Comparison of ENCODE assay signal across 9 cellular contexts in the genomic region with DNA sequence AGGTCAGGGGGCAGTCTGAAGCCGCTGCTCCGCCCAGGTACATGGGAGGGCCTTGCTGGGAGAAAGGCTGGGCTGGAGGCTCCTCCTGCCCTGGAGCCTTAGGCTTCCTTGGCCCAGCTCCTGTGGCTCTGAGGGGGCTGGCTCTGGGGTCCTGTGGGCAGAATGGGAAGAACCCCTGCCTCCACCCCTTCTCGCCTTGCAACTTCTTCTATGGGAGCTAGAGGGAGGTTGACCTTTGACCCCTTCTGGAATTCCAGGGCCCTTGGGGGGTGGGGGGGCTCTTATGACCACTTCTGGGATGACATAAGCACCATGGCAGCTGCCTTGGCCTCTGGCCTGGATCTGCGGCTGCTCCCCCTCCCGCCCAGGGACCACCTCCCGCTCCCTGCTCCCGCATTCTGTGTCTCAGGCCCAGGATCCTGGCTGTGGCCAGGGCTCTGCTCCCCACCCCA. TPM values are rescaled to one million over a fixed set of nuclear protein-coding genes. Genes with fewer than 3 reads are reported as not detected.
DNase-seq lines count a peak whose midpoint lies in the region; ATAC-seq and TF ChIP-seq lines count a peak whose summit lies in the region.
"Had no signal": no experiment of that assay in that cellular context is flagged by ENCODE, and none has a peak within 500 bp of the region (broad histone marks: within the 10 kb centered on the region; RNA-seq: fewer than 3 reads in every experiment).

No MANE protein-coding gene starts in this region.

- WGBS in esophagus, 2 donors, result 63 to 70% methylated on average over 6 to 7 of the region's 7 CpGs
- WGBS in urinary bladder, result 23% methylated on average over 7 of the region's 7 CpGs
- 64 to 92% methylated on average over 6 to 7 of the region's 7 CpGs for WGBS in lower leg skin, 2 donors

- H3K4me3 ChIP-seq in esophagus (ENCODE audit: low read depth in 1 of 2, low read length in 2 of 2) (no peak overlapping the region), mucosa of descending colon (no peak overlapping the region), urinary bladder (ENCODE audit: low read depth, low read length) (no peak overlapping the region), lower leg skin (ENCODE audit: low read depth, poor library complexity, severe bottlenecking) (no peak overlapping the region)

- H3K27ac ChIP-seq in esophagus (ENCODE audit: low read depth in 2 of 2, low read length in 1 of 2), result peak overlapping the region; percentile 75 to 80
- peak overlapping the region; percentile 83 for H3K27ac ChIP-seq in urinary bladder (ENCODE audit: low read depth)
- H3K27ac ChIP-seq: neutrophil had no signal

- H3K9me3 ChIP-seq in esophagus (ENCODE audit: control insufficient read depth in 2 of 2, insufficient read depth in 1 of 2, low read depth in 1 of 2, low read length in 1 of 2) (no peaks in the 10 kb centered on the region), mucosa of descending colon (no peaks in the 10 kb centered on the region)
- H3K9me3 ChIP-seq: neutrophil had no signal

- peaks cover 8 to 28% of the 10 kb centered on the region in 2 donors for H3K4me1 ChIP-seq in esophagus (ENCODE audit: control insufficient read depth in 2 of 2, insufficient read depth in 2 of 2, low read length in 1 of 2)
- peaks cover 35% of the 10 kb centered on the region for H3K4me1 ChIP-seq in mucosa of descending colon (ENCODE audit: low read depth)
- H3K4me1 ChIP-seq in urinary bladder (ENCODE audit: insufficient read depth), result no peaks in the 10 kb centered on the region

- peak; percentile 97 for DNase-seq in NCI-H226
- peak in 2 of 3 donors; percentile 51 to 77 for DNase-seq in mucosa of descending colon
- DNase-seq in activated T-cell treated with anti-CD3 and anti-CD28 coated beads for 4 hours, result no peak
- DNase-seq in lower leg skin (ENCODE audit: low spot score in 2 of 2), result no peak
- DNase-seq: NCI-H1048 had no signal

- no peaks in the 10 kb centered on the region for H3K27me3 ChIP-seq in esophagus (ENCODE audit: control insufficient read depth in 1 of 2, insufficient read depth in 2 of 2, low read length in 2 of 2)
- H3K27me3 ChIP-seq: neutrophil had no signal

- ATAC-seq in mucosa of descending colon (peak; percentile 16), HG02678 (IDR thresholded peaks at IDR 0.05; ENCODE audit: unreplicated experiment) (no peak)

- intact Hi-C loops in mucosa of descending colon (cut with DNase I, micrococcal nuclease) (no loop called here), lower leg skin (cut with DNase I; ENCODE audit: low total_unique reads) (no loop called here)

- TF ChIP-seq CTCF in mucosa of descending colon (IDR thresholded peaks at IDR 0.05) (no peak), lower leg skin (IDR thresholded peaks at IDR 0.05) (no peak)

- TF ChIP-seq POLR2A in lower leg skin (IDR thresholded peaks at IDR 0.05), result no peak

- H3K36me3 ChIP-seq in esophagus (ENCODE audit: control insufficient read depth in 2 of 2, insufficient read depth in 2 of 2, low read length in 1 of 2) (peaks cover 3 to 44% of the 10 kb centered on the region in 2 donors), mucosa of descending colon (ENCODE audit: low read depth) (no peaks in the 10 kb centered on the region), urinary bladder (ENCODE audit: insufficient read depth) (no peaks in the 10 kb centered on the region)

RNA-seq across cellular contexts. Expression of a gene that starts 32.2 kb away (rescaled TPM):
- polyA plus RNA-seq in esophagus (1 to 10 TPM; 5.4 to 8.4 TPM), urinary bladder (13.3 TPM)
- total RNA-seq in mucosa of descending colon (1 to 10 TPM; 5.8 to 8.2 (median 8.0) TPM), urinary bladder (15.2 TPM), lower leg skin (10 to 100 TPM; 10.9 to 16.1 (median 12.6) TPM)

RNA-seq across cellular contexts. Expression of a gene that starts 34.7 kb away (rescaled TPM):
- polyA plus RNA-seq in esophagus (100 to 1,000 TPM in 1 of 2 donors, 10 to 100 TPM in 1; 80.0 to 126 TPM), urinary bladder (125 TPM)
- total RNA-seq in mucosa of descending colon (100 to 1,000 TPM in 2 of 3 donors, 10 to 100 TPM in 1; 95.3 to 109 (median 109) TPM), urinary bladder (48.5 TPM), lower leg skin (100 to 1,000 TPM in 1 of 4 donors, 10 to 100 TPM in 3; 62.9 to 104 (median 73.8) TPM)

RNA-seq across cellular contexts. Expression of a gene that starts 35.3 kb away (rescaled TPM):
- 10 to 100 TPM; 26.6 to 36.7 TPM for polyA plus RNA-seq in esophagus
- total RNA-seq in mucosa of descending colon, result 10 to 100 TPM; 62.0 to 86.5 (median 71.2) TPM
- total RNA-seq in urinary bladder, result 15.0 TPM
- 70.7 TPM for polyA plus RNA-seq in urinary bladder
- total RNA-seq in lower leg skin, result 10 to 100 TPM; 13.7 to 78.2 (median 31.3) TPM

Comparison
In these comparisons a context has a peak if more than half of its experiments do, and no peak if none do; other contexts are left out.
1. DNase-seq: peak in NCI-H226 (single experiment) and mucosa of descending colon (2 of 3); none in activated T-cell treated with anti-CD3 and anti-CD28 coated beads for 4 hours (single experiment) and lower leg skin (0 of 2).